ENCODE assay signal across 1 cellular context in the genomic region with DNA sequence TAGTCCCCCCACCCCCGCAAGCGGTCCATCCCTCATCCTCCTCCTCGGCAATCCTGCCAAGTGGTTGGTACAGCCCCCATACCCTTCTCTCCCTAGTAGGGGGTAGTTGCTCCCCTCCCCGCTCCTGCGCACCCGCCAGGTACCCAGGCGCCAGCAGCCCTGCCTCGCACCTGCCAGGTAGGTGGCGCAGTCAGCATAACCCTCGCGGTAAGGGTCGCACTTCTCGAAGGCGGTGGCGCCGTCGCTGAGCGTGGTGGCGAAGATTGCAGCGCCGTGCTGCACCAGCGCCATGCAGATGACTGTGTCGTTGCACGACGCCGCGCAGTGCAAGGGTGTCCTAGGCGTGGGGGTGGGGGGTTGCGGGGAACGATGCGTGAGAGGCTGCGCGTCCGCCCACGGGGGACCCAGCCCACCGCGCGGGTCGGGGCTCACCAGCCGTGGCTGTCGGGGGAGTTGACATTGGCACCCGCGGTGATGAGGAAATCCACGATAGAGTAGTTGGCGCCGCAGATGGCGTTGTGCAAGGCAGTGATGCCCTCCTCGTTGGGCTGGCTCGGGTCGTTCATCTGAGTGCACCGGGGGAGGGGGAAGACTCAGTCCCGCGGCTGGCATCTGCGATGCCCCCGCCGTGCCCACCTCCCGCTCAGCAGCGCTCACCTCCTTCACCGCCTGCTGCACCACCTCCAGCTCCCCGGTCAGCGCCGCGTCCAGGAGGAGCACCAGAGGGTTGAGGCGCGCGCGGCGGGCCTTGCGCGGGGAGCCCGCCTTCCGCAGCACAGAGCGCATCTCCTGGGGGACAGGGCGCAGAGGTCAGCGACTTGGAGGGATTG.
TF ChIP-seq lines count a peak whose summit lies in the region.

No MANE protein-coding gene starts in this region.

TF ChIP-seq in neural cell, 6 proteins besides CTCF, POLR2A, EP300 and RAD21:
- TF ChIP-seq TAF1 (IDR thresholded peaks at IDR 0.05; ENCODE audit: low read depth) = no peak
- TF ChIP-seq MXI1 (conservative IDR thresholded peaks at IDR 0.05; ENCODE audit: poor library complexity, severe bottlenecking) = no peak
